8 cellular contexts compared by ENCODE assay signal in the genomic region with DNA sequence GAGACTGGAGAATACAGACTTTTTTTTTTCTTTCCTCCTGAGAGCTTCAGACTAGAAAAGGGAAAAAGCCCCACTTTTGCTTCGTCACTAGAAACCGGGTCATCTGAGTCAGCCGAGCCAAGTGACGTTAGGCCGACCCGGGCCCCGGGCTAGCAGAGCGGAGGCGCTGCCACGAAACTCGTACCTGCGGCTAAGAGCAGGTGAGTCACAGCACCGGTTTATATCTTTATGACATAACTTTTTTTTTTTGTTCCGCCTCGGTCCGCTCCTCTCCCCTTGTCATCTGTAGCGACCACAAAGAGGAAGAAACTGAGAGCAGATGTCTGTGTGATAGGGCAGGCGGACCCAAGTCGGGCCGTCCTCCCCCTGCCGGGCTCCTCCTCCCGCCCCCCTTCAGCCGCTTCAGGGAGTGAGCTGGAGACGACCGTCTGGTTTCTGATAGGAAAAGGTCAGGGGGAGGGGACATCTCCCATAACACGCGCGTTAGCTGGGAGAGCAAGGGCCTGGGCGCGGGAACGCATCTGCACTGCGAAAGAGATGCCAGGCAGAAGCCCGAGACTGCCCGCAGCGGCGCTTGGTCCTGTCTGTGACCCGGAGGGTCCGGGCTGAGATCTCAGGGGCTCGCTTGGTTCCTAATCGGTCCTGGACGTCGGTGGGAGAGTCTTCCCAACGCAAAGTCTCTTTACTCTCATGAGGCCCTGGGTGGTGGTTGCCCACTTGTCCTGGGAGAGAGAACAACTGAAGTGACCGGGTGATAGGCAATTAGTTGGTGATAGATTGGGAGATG. TPM values are rescaled to one million over a fixed set of nuclear protein-coding genes. Genes with fewer than 3 reads are reported as not detected.
DNase-seq lines count a peak whose midpoint lies in the region; ATAC-seq and TF ChIP-seq lines count a peak whose summit lies in the region.

No MANE protein-coding gene starts in this region.

- peaks cover 1% of the 10 kb centered on the region for H3K36me3 Mint-ChIP-seq in activated CD4-positive, alpha-beta T cell treated with anti-CD3 and anti-CD28 coated beads, Interleukin-2, amount 10 ng/mL, durations not matched to agents 24 days and 14 days (ENCODE audit: low read depth)

- TF ChIP-seq CTCF in GM10266 (IDR thresholded peaks at IDR 0.05; ENCODE audit: control insufficient read depth, insufficient read depth, low read depth, missing control alignments), result no peak
- TF ChIP-seq CTCF in fibroblast of lung (conservative IDR thresholded peaks at IDR 0.05 in 1 of 2, IDR thresholded peaks at IDR 0.05 in 1 of 2; ENCODE audit: low read depth in 1 of 2, low read length in 2 of 2), result no peak

- no peak overlapping the region for H3K27ac ChIP-seq in fibroblast of lung (ENCODE audit: insufficient read depth, low read length)

- no peaks in the 10 kb centered on the region for H3K9me3 ChIP-seq in fibroblast of lung (ENCODE audit: control insufficient read depth, insufficient read depth, low read depth, low read length)

- H4K20me1 ChIP-seq in fibroblast of lung (ENCODE audit: control insufficient read depth, extremely low read depth, insufficient read depth, low read length), result no peaks in the 10 kb centered on the region

- intact Hi-C loops in activated CD4-positive, alpha-beta T cell treated with anti-CD3 and anti-CD28 coated beads, Interleukin-2, amount 10 ng/mL, durations not matched to agents 24 days and 14 days (cut with micrococcal nuclease), result loop anchor here (5.0 kb wide), 1 partner anchor 1014 kb away; the partner anchor contains the start of gene NKX2-8

- DNase-seq in GM10266 (ENCODE audit: extremely low spot score) (peak; percentile 67), NCI-H446 treated with DMSO at 0.1 percent for 48 hours (lab: John Stamatoyannopoulos, UW) (peak; percentile 89), fibroblast of lung (ENCODE audit: low read depth in 2 of 2) (peak in 1 of 2 donors; percentile 22), retina (peak; percentile 74), AG08396 (ENCODE audit: low spot score) (no peak), activated gamma-delta T cell (lab: John Stamatoyannopoulos, UW) (no peak)
- peak; percentile 65 for DNase-seq in activated CD4-positive, alpha-beta T cell treated with anti-CD3 and anti-CD28 coated beads, Interleukin-2, amount 10 ng/mL, durations not matched to agents 24 days and 14 days

- H3K4me2 ChIP-seq in fibroblast of lung (ENCODE audit: extremely low read depth, insufficient read depth, low read length), result peak overlapping the region; percentile 47

- H3K4me1 ChIP-seq in fibroblast of lung (ENCODE audit: control insufficient read depth, extremely low read depth, insufficient read depth, low read length), result no peaks in the 10 kb centered on the region

- peaks cover 79% of the 10 kb centered on the region for H3K27me3 ChIP-seq in fibroblast of lung (ENCODE audit: control insufficient read depth, insufficient read depth, low read length)

- peak overlapping the region; percentile 66 for H3K27ac Mint-ChIP-seq in activated CD4-positive, alpha-beta T cell treated with anti-CD3 and anti-CD28 coated beads, Interleukin-2, amount 10 ng/mL, durations not matched to agents 24 days and 14 days

- H3K36me3 ChIP-seq in fibroblast of lung (ENCODE audit: control insufficient read depth, insufficient read depth, low read length), result no peaks in the 10 kb centered on the region

- H3K9ac ChIP-seq in fibroblast of lung (ENCODE audit: insufficient read depth, low read length), result no peak overlapping the region

- H3K4me3 ChIP-seq in fibroblast of lung (replicated peaks in 1 of 4; ENCODE audit: control extremely low read depth in 1 of 4, insufficient read depth in 1 of 4, low read depth in 3 of 4, low read length in 4 of 4), result peak overlapping the region in 2 of 4 experiments; percentile 24 to 62

- peak overlapping the region; percentile 73 for H3K4me3 Mint-ChIP-seq in activated CD4-positive, alpha-beta T cell treated with anti-CD3 and anti-CD28 coated beads, Interleukin-2, amount 10 ng/mL, durations not matched to agents 24 days and 14 days

- peaks cover 9% of the 10 kb centered on the region for H3K4me1 Mint-ChIP-seq in activated CD4-positive, alpha-beta T cell treated with anti-CD3 and anti-CD28 coated beads, Interleukin-2, amount 10 ng/mL, durations not matched to agents 24 days and 14 days

- H3K27me3 Mint-ChIP-seq in activated CD4-positive, alpha-beta T cell treated with anti-CD3 and anti-CD28 coated beads, Interleukin-2, amount 10 ng/mL, durations not matched to agents 24 days and 14 days, result peaks cover 72% of the 10 kb centered on the region

- no peaks in the 10 kb centered on the region for H3K79me2 ChIP-seq in fibroblast of lung (ENCODE audit: control insufficient read depth, insufficient read depth, low read length)

- ATAC-seq in HG03196 (IDR thresholded peaks at IDR 0.05; ENCODE audit: unreplicated experiment), result peak; percentile 76

- H2AFZ ChIP-seq in fibroblast of lung (ENCODE audit: low read length), result no peak overlapping the region

- peaks cover 17% of the 10 kb centered on the region for H3K9me3 Mint-ChIP-seq in activated CD4-positive, alpha-beta T cell treated with anti-CD3 and anti-CD28 coated beads, Interleukin-2, amount 10 ng/mL, durations not matched to agents 24 days and 14 days

RNA-seq across cellular contexts. Expression of gene TTC6, which starts 0.6 kb away (rescaled TPM):
- total RNA-seq in activated CD4-positive, alpha-beta T cell treated with anti-CD3 and anti-CD28 coated beads, Interleukin-2, amount 10 ng/mL, durations not matched to agents 24 days and 14 days, result not detected in 2 replicates
- under 0.01 and 0.17 TPM in 2 replicates for total RNA-seq in fibroblast of lung
- polyA plus RNA-seq in fibroblast of lung, result not detected in 2 replicates
- not detected in 2 replicates for polyA plus RNA-seq in fibroblast of lung (2012)
- polyA minus RNA-seq in fibroblast of lung (ENCODE audit: low replicate concordance), result not detected in 2 replicates

RNA-seq across cellular contexts. Expression of gene FOXA1, which starts 1.0 kb away (rescaled TPM):
- 0.07 TPM in 1 of 2 replicates, not detected in the other for total RNA-seq in activated CD4-positive, alpha-beta T cell treated with anti-CD3 and anti-CD28 coated beads, Interleukin-2, amount 10 ng/mL, durations not matched to agents 24 days and 14 days
- under 0.01 TPM in 2 replicates for total RNA-seq in fibroblast of lung
- polyA plus RNA-seq in fibroblast of lung, result 0.03 and 0.09 TPM in 2 replicates
- 0.05 TPM in 1 of 2 replicates, not detected in the other for polyA plus RNA-seq in fibroblast of lung (2012)
- polyA minus RNA-seq in fibroblast of lung (ENCODE audit: low replicate concordance), result 0.19 TPM in 1 of 2 replicates, not detected in the other

Comparison
In these comparisons a context has a peak if more than half of its experiments do, and no peak if none do; other contexts are left out.
1. DNase-seq: peak in GM10266 (single experiment), NCI-H446 treated with DMSO at 0.1 percent for 48 hours (single experiment), activated CD4-positive, alpha-beta T cell treated with anti-CD3 and anti-CD28 coated beads, Interleukin-2, amount 10 ng/mL, durations not matched to agents 24 days and 14 days (single experiment) and retina (single experiment); none in AG08396 (single experiment) and activated gamma-delta T cell (single experiment).